In the genomic region with DNA sequence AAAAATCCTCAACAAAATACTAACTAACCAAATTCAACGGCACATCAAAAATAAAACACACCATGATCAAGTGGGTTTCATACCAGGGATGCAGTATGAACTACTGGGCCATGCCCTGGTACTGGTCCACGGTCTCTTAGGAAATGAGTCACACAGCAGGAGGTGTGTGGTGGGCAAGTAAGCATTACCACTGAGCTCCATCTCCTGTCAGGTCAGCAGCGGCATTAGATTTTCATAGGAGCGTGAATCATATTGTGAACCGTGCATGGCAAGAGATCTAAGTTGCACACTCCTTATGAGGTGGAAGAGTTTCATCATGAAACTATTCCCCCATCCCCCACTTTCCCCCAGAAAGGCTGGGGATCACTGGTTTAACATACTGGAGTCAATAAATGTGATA, we compare ENCODE assay signal across 37 cellular contexts. TPM values are rescaled to one million over a fixed set of nuclear protein-coding genes. Genes with fewer than 3 reads are reported as not detected.
"Had no signal": no experiment of that assay in that cellular context is flagged by ENCODE, and none has a peak within 500 bp of the region (broad histone marks: within the 10 kb centered on the region; RNA-seq: fewer than 3 reads in every experiment).

No MANE protein-coding gene starts in this region.

- H3K27me3 ChIP-seq: body of pancreas had no signal

- DNase-seq: activated CD4-positive, alpha-beta memory T cell treated with anti-CD3 and anti-CD28 coated beads for 36 hours; activated CD4-positive, alpha-beta T cell treated with anti-CD3 and anti-CD28 coated beads for 36 hours; activated CD4-positive, alpha-beta T cell treated with anti-CD3 and anti-CD28 coated beads, Interleukin-2, amount 10 ng/mL, durations not matched to agents 24 days and 14 days; activated CD4-positive, CD25-positive, alpha-beta regulatory T cell; activated CD4-positive, CD25-positive, alpha-beta regulatory T cell treated with anti-CD3 and anti-CD28 coated beads, Interleukin-2, amount 50 U/mL, for 72 hours; activated CD8-positive, alpha-beta memory T cell treated with anti-CD3 and anti-CD28 coated beads, Interleukin-2, amount 10 ng/mL, durations not matched to agents 7 days and 5 days; activated CD8-positive, alpha-beta memory T cell treated with anti-CD3 and anti-CD28 coated beads, Interleukin-2, amount 50 U/mL, for 4 hours; activated CD8-positive, alpha-beta T cell treated with anti-CD3 and anti-CD28 coated beads, Interleukin-2, amount 10 ng/mL, durations not matched to agents 7 days and 5 days; activated effector memory CD4-positive, alpha-beta T cell treated with anti-CD3 and anti-CD28 coated beads, Interleukin-2, amount 50 U/mL, for 16 hours; activated naive CD4-positive, alpha-beta T cell treated with anti-CD3 and anti-CD28 coated beads for 36 hours; activated naive CD8-positive, alpha-beta T cell treated with anti-CD3 and anti-CD28 coated beads for 36 hours; activated naive CD8-positive, alpha-beta T cell treated with anti-CD3 and anti-CD28 coated beads, Interleukin-2, amount 50 U/mL, for 24 hours; activated T-cell treated with anti-CD3 and anti-CD28 coated beads, Interleukin-2, amount 50 U/mL, for 1 hour; activated T-cell treated with anti-CD3 and anti-CD28 coated beads, Interleukin-2, amount 50 U/mL, for 48 hours; adrenal gland; amygdala; aorta; body of pancreas; caudate nucleus; effector CD8-positive, alpha-beta T cell; esophagus squamous epithelium; foreskin melanocyte; head of caudate nucleus; T-helper 9 cell had no signal

- H3K36me3 ChIP-seq: adrenal gland, esophagus squamous epithelium, gastroesophageal sphincter had no signal

- H3K9me3 ChIP-seq: adrenal gland had no signal

- H3K36me3 Mint-ChIP-seq: activated CD8-positive, alpha-beta memory T cell treated with anti-CD3 and anti-CD28 coated beads, Interleukin-2, amount 10 ng/mL, durations not matched to agents 7 days and 5 days; activated naive CD8-positive, alpha-beta T cell treated with anti-CD3 and anti-CD28 coated beads for 36 hours had no signal

- H3K27ac ChIP-seq: adrenal gland, body of pancreas, epithelial cell of prostate, esophagus squamous epithelium, gastroesophageal sphincter had no signal

- ATAC-seq: activated CD4-positive, alpha-beta T cell treated with anti-CD3 and anti-CD28 coated beads for 36 hours; activated CD8-positive, alpha-beta memory T cell treated with anti-CD3 and anti-CD28 coated beads, Interleukin-2, amount 10 ng/mL, durations not matched to agents 7 days and 5 days; activated CD8-positive, alpha-beta T cell treated with anti-CD3 and anti-CD28 coated beads, Interleukin-2, amount 10 ng/mL, durations not matched to agents 7 days and 5 days; activated naive CD8-positive, alpha-beta T cell treated with anti-CD3 and anti-CD28 coated beads, Interleukin-2, amount 50 U/mL, for 24 hours; body of pancreas; gastroesophageal sphincter had no signal

- H3K4me3 Mint-ChIP-seq: activated CD4-positive, alpha-beta memory T cell treated with anti-CD3 and anti-CD28 coated beads for 36 hours; activated CD4-positive, alpha-beta T cell treated with anti-CD3 and anti-CD28 coated beads for 36 hours; activated CD4-positive, alpha-beta T cell treated with anti-CD3 and anti-CD28 coated beads, Interleukin-2, amount 10 ng/mL, durations not matched to agents 24 days and 14 days; activated CD8-positive, alpha-beta memory T cell treated with anti-CD3 and anti-CD28 coated beads, Interleukin-2, amount 10 ng/mL, durations not matched to agents 7 days and 5 days; activated CD8-positive, alpha-beta T cell treated with anti-CD3 and anti-CD28 coated beads, Interleukin-2, amount 10 ng/mL, durations not matched to agents 7 days and 5 days; activated naive CD4-positive, alpha-beta T cell treated with anti-CD3 and anti-CD28 coated beads for 36 hours; activated naive CD4-positive, alpha-beta T cell treated with anti-CD3 and anti-CD28 coated beads, Interleukin-2, amount 50 U/mL, for 24 hours; activated naive CD8-positive, alpha-beta T cell treated with anti-CD3 and anti-CD28 coated beads for 36 hours; activated naive CD8-positive, alpha-beta T cell treated with anti-CD3 and anti-CD28 coated beads, Interleukin-2, amount 50 U/mL, for 24 hours; activated T-helper 1 cell treated with anti-CD3 and anti-CD28 coated beads, Interleukin-12 subunit alpha, Interleukin-12 subunit beta, Interleukin-2, Interleukin-4 antibody, amounts not matched to agents 30 ng/mL and 10 ng/mL and 1 ng/mL, durations not matched to agents 14 hours and 24 hours and 36 hours; T-helper 1 cell treated with Interleukin-12 subunit alpha and Interleukin-12 subunit beta and Interleukin-4 antibody, amounts not matched to agents 30 μg/mL and 1 μg/mL, for 36 hours had no signal

- H3K4me1 Mint-ChIP-seq: activated CD4-positive, alpha-beta T cell treated with anti-CD3 and anti-CD28 coated beads for 36 hours; activated CD4-positive, alpha-beta T cell treated with anti-CD3 and anti-CD28 coated beads, Interleukin-2, amount 10 ng/mL, durations not matched to agents 24 days and 14 days; activated CD8-positive, alpha-beta memory T cell treated with anti-CD3 and anti-CD28 coated beads, Interleukin-2, amount 10 ng/mL, durations not matched to agents 7 days and 5 days; activated naive CD4-positive, alpha-beta T cell treated with anti-CD3 and anti-CD28 coated beads, Interleukin-2, amount 50 U/mL, for 24 hours; activated naive CD8-positive, alpha-beta T cell treated with anti-CD3 and anti-CD28 coated beads for 36 hours; activated naive CD8-positive, alpha-beta T cell treated with anti-CD3 and anti-CD28 coated beads, Interleukin-2, amount 50 U/mL, for 24 hours had no signal

- H3K27ac Mint-ChIP-seq: activated CD4-positive, alpha-beta memory T cell treated with anti-CD3 and anti-CD28 coated beads for 36 hours; activated CD4-positive, alpha-beta T cell treated with anti-CD3 and anti-CD28 coated beads for 36 hours; activated CD4-positive, alpha-beta T cell treated with anti-CD3 and anti-CD28 coated beads, Interleukin-2, amount 10 ng/mL, durations not matched to agents 24 days and 14 days; activated CD8-positive, alpha-beta memory T cell treated with anti-CD3 and anti-CD28 coated beads, Interleukin-2, amount 10 ng/mL, durations not matched to agents 7 days and 5 days; activated CD8-positive, alpha-beta T cell treated with anti-CD3 and anti-CD28 coated beads, Interleukin-2, amount 10 ng/mL, durations not matched to agents 7 days and 5 days; activated naive CD4-positive, alpha-beta T cell treated with anti-CD3 and anti-CD28 coated beads for 36 hours; activated naive CD4-positive, alpha-beta T cell treated with anti-CD3 and anti-CD28 coated beads, Interleukin-2, amount 50 U/mL, for 24 hours; activated naive CD8-positive, alpha-beta T cell treated with anti-CD3 and anti-CD28 coated beads for 36 hours; activated naive CD8-positive, alpha-beta T cell treated with anti-CD3 and anti-CD28 coated beads, Interleukin-2, amount 50 U/mL, for 24 hours; activated T-helper 1 cell treated with anti-CD3 and anti-CD28 coated beads, Interleukin-12 subunit alpha, Interleukin-12 subunit beta, Interleukin-2, Interleukin-4 antibody, amounts not matched to agents 30 ng/mL and 10 ng/mL and 1 ng/mL, durations not matched to agents 14 hours and 24 hours and 36 hours; activated T-helper 2 cell treated with anti-CD3 and anti-CD28 coated beads, Interferon-gamma antibody, Interleukin-2, Interleukin-4, amounts not matched to agents 10 μg/mL and 5 μg/mL and 100 μg/mL, durations not matched to agents 14 hours and 24 hours and 36 hours; T-helper 1 cell treated with Interleukin-12 subunit alpha and Interleukin-12 subunit beta and Interleukin-4 antibody, amounts not matched to agents 30 μg/mL and 1 μg/mL, for 36 hours had no signal

- H3K4me1 ChIP-seq: adrenal gland, body of pancreas, esophagus squamous epithelium, gastroesophageal sphincter had no signal

- H3K4me3 ChIP-seq: adrenal gland, body of pancreas, esophagus squamous epithelium, gastroesophageal sphincter had no signal

RNA-seq across cellular contexts. Expression of a gene that starts 6.7 kb away (rescaled TPM):
- total RNA-seq: activated CD4-positive, alpha-beta memory T cell treated with anti-CD3 and anti-CD28 coated beads for 36 hours; activated CD4-positive, alpha-beta T cell treated with anti-CD3 and anti-CD28 coated beads for 36 hours; activated CD4-positive, alpha-beta T cell treated with anti-CD3 and anti-CD28 coated beads, Interleukin-2, amount 10 ng/mL, durations not matched to agents 24 days and 14 days; activated CD8-positive, alpha-beta memory T cell treated with anti-CD3 and anti-CD28 coated beads for 36 hours; activated CD8-positive, alpha-beta memory T cell treated with anti-CD3 and anti-CD28 coated beads, Interleukin-2, amount 10 ng/mL, durations not matched to agents 7 days and 5 days; activated CD8-positive, alpha-beta T cell treated with anti-CD3 and anti-CD28 coated beads, Interleukin-2, amount 10 ng/mL, durations not matched to agents 7 days and 5 days; activated naive CD4-positive, alpha-beta T cell treated with anti-CD3 and anti-CD28 coated beads for 36 hours; activated naive CD8-positive, alpha-beta T cell treated with anti-CD3 and anti-CD28 coated beads for 36 hours; activated T-helper 1 cell treated with anti-CD3 and anti-CD28 coated beads, Interleukin-12 subunit alpha, Interleukin-12 subunit beta, Interleukin-2, Interleukin-4 antibody, amounts not matched to agents 30 ng/mL and 10 ng/mL and 1 ng/mL, durations not matched to agents 14 hours and 24 hours and 36 hours; activated T-helper 2 cell treated with anti-CD3 and anti-CD28 coated beads, Interferon-gamma antibody, Interleukin-2, Interleukin-4, amounts not matched to agents 10 μg/mL and 5 μg/mL and 100 μg/mL, durations not matched to agents 14 hours and 24 hours and 36 hours; dermis microvascular lymphatic vessel endothelial cell; endothelial cell of umbilical vein; fibroblast of lung; fibroblast of villous mesenchyme; glomerular endothelial cell; T-helper 2 cell treated with Interferon-gamma antibody and Interleukin-4, amounts not matched to agents 100 ng/mL and 5 ng/mL, for 36 hours had no signal
- polyA plus RNA-seq: endothelial cell of umbilical vein, fibroblast of lung had no signal
